ENCODE assay signal across 8 cellular contexts in the genomic region with DNA sequence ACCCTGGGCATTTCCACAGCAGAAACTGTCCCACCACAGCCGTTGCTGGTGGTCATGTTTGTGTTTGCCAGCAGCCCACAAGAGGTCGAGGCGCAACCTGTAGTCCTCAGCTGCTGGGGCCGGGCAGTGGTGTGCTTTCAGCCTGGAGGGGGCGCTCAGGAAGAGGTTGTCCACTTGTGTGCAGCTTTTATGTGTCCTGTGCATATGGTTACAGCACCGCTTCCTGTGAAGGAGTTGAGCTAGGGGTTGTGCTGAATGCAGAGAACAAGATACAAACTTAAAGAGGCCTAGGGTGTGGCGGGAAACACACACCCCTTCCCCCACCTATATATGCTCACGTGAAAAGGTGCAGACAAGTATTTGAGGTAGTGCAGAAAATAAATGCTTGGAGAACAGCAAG. TPM values are rescaled to one million over a fixed set of nuclear protein-coding genes. Genes with fewer than 3 reads are reported as not detected.
DNase-seq lines count a peak whose midpoint lies in the region; ATAC-seq and TF ChIP-seq lines count a peak whose summit lies in the region.

No MANE protein-coding gene starts in this region.

- TF ChIP-seq CTCF in epithelial cell of proximal tubule (conservative IDR thresholded peaks at IDR 0.05; ENCODE audit: low read depth, low read length): peak; percentile 43

- no peak overlapping the region for H3K4me3 Mint-ChIP-seq in activated CD4-positive, alpha-beta memory T cell treated with anti-CD3 and anti-CD28 coated beads for 36 hours

- peaks cover 71% of the 10 kb centered on the region for H3K4me1 Mint-ChIP-seq in activated CD4-positive, alpha-beta memory T cell treated with anti-CD3 and anti-CD28 coated beads for 36 hours (ENCODE audit: low read depth)

- H3K36me3 Mint-ChIP-seq in activated CD4-positive, alpha-beta memory T cell treated with anti-CD3 and anti-CD28 coated beads for 36 hours: peaks cover 4% of the 10 kb centered on the region

- peak; percentile 47 for DNase-seq in DMS 273 (lab: John Stamatoyannopoulos, UW; ENCODE audit: unreplicated experiment)
- no peak for DNase-seq in DMS 273 treated with DMSO at 0.1 percent for 48 hours (lab: John Stamatoyannopoulos, UW)
- peak; percentile 79 for DNase-seq in activated CD4-positive, alpha-beta memory T cell treated with anti-CD3 and anti-CD28 coated beads for 36 hours
- no peak for DNase-seq in epithelial cell of proximal tubule (ENCODE audit: low read depth)
- DNase-seq in NCI-H1436 treated with DMSO at 0.1 percent for 48 hours (lab: John Stamatoyannopoulos, UW): no peak

- intact Hi-C loops in activated CD4-positive, alpha-beta memory T cell treated with anti-CD3 and anti-CD28 coated beads for 36 hours (cut with micrococcal nuclease): loop anchor here (2.0 kb wide), 2 partner anchors 14 to 30 kb away; a partner anchor contains a TSS

- no peaks in the 10 kb centered on the region for H3K27me3 Mint-ChIP-seq in activated CD4-positive, alpha-beta memory T cell treated with anti-CD3 and anti-CD28 coated beads for 36 hours

- CTCF ChIA-PET in activated CD4-positive, alpha-beta memory T cell treated with anti-CD3 and anti-CD28 coated beads for 36 hours (lab: Charles Lee): interaction anchor here (0.9 to 5.0 kb wide), 16 partner anchors 10 to 289 kb away, joined by 3 to 39 read pairs (median 4); a partner anchor contains a TSS

- peak overlapping the region; percentile 67 for H3K27ac Mint-ChIP-seq in activated CD4-positive, alpha-beta memory T cell treated with anti-CD3 and anti-CD28 coated beads for 36 hours

- H3K4me3 ChIP-seq in epithelial cell of proximal tubule (ENCODE audit: low read depth, low read length): no peak overlapping the region

- POLR2A ChIA-PET in activated CD4-positive, alpha-beta memory T cell treated with anti-CD3 and anti-CD28 coated beads for 36 hours (lab: Charles Lee): interaction anchor here (0.6 to 1.7 kb wide), 3 partner anchors 10 to 29 kb away, joined by 3 to 8 read pairs (median 4); a partner anchor contains a TSS

- ATAC-seq in GM18909 (IDR thresholded peaks at IDR 0.05; ENCODE audit: poor library complexity, unreplicated experiment) (no peak), HG02885 (IDR thresholded peaks at IDR 0.05; ENCODE audit: poor library complexity, unreplicated experiment) (no peak)

- H3K27ac ChIP-seq in temporal lobe (ENCODE audit: low read depth, low read length): peak overlapping the region; percentile 86

- H3K9me3 Mint-ChIP-seq in activated CD4-positive, alpha-beta memory T cell treated with anti-CD3 and anti-CD28 coated beads for 36 hours: no peaks in the 10 kb centered on the region

RNA-seq across cellular contexts. Expression of a gene that starts 29.5 kb away (rescaled TPM):
- total RNA-seq in activated CD4-positive, alpha-beta memory T cell treated with anti-CD3 and anti-CD28 coated beads for 36 hours: 10 to 100 TPM; 70.6 to 76.4 TPM
- total RNA-seq in epithelial cell of proximal tubule (31.3 and 54.9 TPM in 2 replicates), temporal lobe (20.9 TPM)

Comparison
In these comparisons a context has a peak if more than half of its experiments do, and no peak if none do; other contexts are left out.
1. DNase-seq: peak in DMS 273 (single experiment) and activated CD4-positive, alpha-beta memory T cell treated with anti-CD3 and anti-CD28 coated beads for 36 hours (single experiment); none in DMS 273 treated with DMSO at 0.1 percent for 48 hours (single experiment), epithelial cell of proximal tubule (single experiment) and NCI-H1436 treated with DMSO at 0.1 percent for 48 hours (single experiment).